32 cellular contexts compared by ENCODE assay signal in the genomic region with DNA sequence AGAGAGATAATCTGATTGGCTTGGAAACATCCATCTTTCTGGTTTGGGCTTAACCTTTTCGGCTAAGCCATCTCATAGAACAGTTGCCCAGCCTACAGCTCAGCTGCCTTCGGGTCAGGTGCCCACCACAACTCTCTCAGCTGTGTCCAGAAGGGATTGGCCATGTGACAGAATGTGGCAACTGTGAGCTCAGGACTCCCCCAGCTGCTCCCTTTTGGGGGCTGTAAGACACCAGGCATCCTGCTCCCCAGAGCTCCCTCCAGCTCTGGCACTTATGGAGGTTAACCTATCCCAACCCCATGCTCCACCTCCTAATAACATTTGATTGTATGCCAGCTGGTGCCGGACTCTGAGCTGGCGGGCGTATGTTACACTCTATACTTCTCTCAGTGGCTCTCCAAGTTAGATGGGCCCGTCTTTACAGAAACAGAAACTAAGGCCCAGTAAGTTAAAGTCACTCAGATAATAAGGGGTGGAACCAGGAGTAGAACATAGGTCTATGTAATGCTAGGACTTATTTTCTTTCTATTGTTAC.
"Had no signal": no experiment of that assay in that cellular context is flagged by ENCODE, and none has a peak within 500 bp of the region (broad histone marks: within the 10 kb centered on the region; RNA-seq: fewer than 3 reads in every experiment).

No MANE protein-coding gene starts in this region.

- H3K27me3 ChIP-seq: ascending aorta, cardiac muscle cell had no signal

- H3K9me3 ChIP-seq: ascending aorta had no signal

- H3K4me3 ChIP-seq: ascending aorta, cardiac muscle cell had no signal

- DNase-seq: activated B cell treated with CpG ODN at 0.5 μM for 24 hours; activated CD4-positive, alpha-beta T cell treated with anti-CD3 and anti-CD28 coated beads for 4 hours; activated CD4-positive, CD25-positive, alpha-beta regulatory T cell treated with anti-CD3 and anti-CD28 coated beads, Interleukin-2, amount 50 U/mL, for 72 hours; activated CD8-positive, alpha-beta T cell treated with anti-CD3 and anti-CD28 coated beads for 36 hours; activated gamma-delta T cell; activated naive CD4-positive, alpha-beta T cell treated with Interleukin-2 at 50 U/mL for 16 hours; activated naive CD8-positive, alpha-beta T cell treated with anti-CD3 and anti-CD28 coated beads, Interleukin-2, amount 10 ng/mL, durations not matched to agents 7 days and 5 days; activated T-cell treated with anti-CD3 and anti-CD28 coated beads, Interleukin-2, amount 50 U/mL, for 1 hour; amygdala; Karpas-422; KBM-7; NCI-H1105; NCI-H1417 treated with DMSO at 0.1 percent for 48 hours; NCI-H187 treated with DMSO at 0.1 percent for 48 hours; NCI-H2081; NCI-H2171 treated with DMSO at 0.1 percent for 48 hours; NCI-H2227 treated with DMSO at 0.1 percent for 48 hours; NCI-H446; NCI-H526; NCI-H748 treated with DMSO at 0.1 percent for 48 hours; NK-92 treated with Interleukin-12 subunit alpha and Interleukin-12 subunit beta, amount 100 ng/mL, for 24 hours; PC-3; SIG-M5; SW 1271; T-helper 1 cell; T-helper 2 cell; T-helper 9 cell had no signal

- H3K4me1 ChIP-seq: ascending aorta had no signal

- H3K27ac ChIP-seq: ascending aorta, cardiac muscle cell, RWPE1, VCaP had no signal

- H3K36me3 ChIP-seq: ascending aorta, cardiac muscle cell had no signal

- ATAC-seq: activated CD8-positive, alpha-beta T cell treated with anti-CD3 and anti-CD28 coated beads for 36 hours; PC-3; Right ventricle myocardium inferior had no signal
